Comparison of ENCODE assay signal across 8 cellular contexts in genomic region chr5:141604318-141604717, GRCh38. TPM values are rescaled to one million over a fixed set of nuclear protein-coding genes. Genes with fewer than 3 reads are reported as not detected.
DNase-seq lines count a peak whose midpoint lies in the region; ATAC-seq and TF ChIP-seq lines count a peak whose summit lies in the region.

No MANE protein-coding gene starts in this region.

- TF ChIP-seq CTCF in Panc1 (IDR thresholded peaks at IDR 0.05) = no peak
- TF ChIP-seq CTCF in mucosa of descending colon (IDR thresholded peaks at IDR 0.05) = no peak

- no peak overlapping the region for H3K27ac ChIP-seq in Panc1 (ENCODE audit: low read length)

- ATAC-seq in Panc1 = peak; percentile 55; the same call in 1 of the 2 replicates
- ATAC-seq in mucosa of descending colon = peak; percentile 94
- no peak for ATAC-seq in GM18873 (IDR thresholded peaks at IDR 0.05; ENCODE audit: low FRiP score, unreplicated experiment)

- H3K4me3 ChIP-seq in Panc1 (ENCODE audit: low read depth in 2 of 2, low read length in 2 of 2) (no peak overlapping the region), mucosa of descending colon (no peak overlapping the region)

- intact Hi-C loops in Panc1 (cut with micrococcal nuclease; ENCODE audit: unreplicated experiment) (no loop called here), mucosa of descending colon (cut with DNase I, micrococcal nuclease) (no loop called here)

- no peaks in the 10 kb centered on the region for H3K27me3 ChIP-seq in Panc1 (ENCODE audit: control insufficient read depth, insufficient read depth, low read length)

- no TSS peak for BruUV-seq in Panc1 (replicated peaks; lab: Mats Ljungman, UMichigan)

- POLR2A ChIA-PET in Panc1 (lab: Charles Lee) = no interaction called here

- no peaks in the 10 kb centered on the region for H3K36me3 ChIP-seq in Panc1 (ENCODE audit: control insufficient read depth, insufficient read depth, low read length)
- H3K36me3 ChIP-seq in mucosa of descending colon (ENCODE audit: low read depth) = no peaks in the 10 kb centered on the region

- H3K4me1 ChIP-seq in Panc1 (ENCODE audit: control insufficient read depth, insufficient read depth, low read length) = peaks cover 18% of the 10 kb centered on the region
- peaks cover 13% of the 10 kb centered on the region for H3K4me1 ChIP-seq in mucosa of descending colon (ENCODE audit: low read depth)

- DNase-seq in NCI-H2196 (lab: John Stamatoyannopoulos, UW; ENCODE audit: unreplicated experiment) (peak; percentile 17), NCI-H2196 treated with DMSO at 0.1 percent for 48 hours (lab: John Stamatoyannopoulos, UW; ENCODE audit: unreplicated experiment) (no peak), Panc1 (ENCODE audit: low read depth, low spot score) (peak; percentile 50), dedifferentiated amniotic fluid mesenchymal stem cell (ENCODE audit: extremely low spot score) (peak; percentile 95), mucosa of descending colon (peak in 1 of 3 donors; percentile 36), NCI-H146 treated with DMSO at 0.1 percent for 48 hours (lab: John Stamatoyannopoulos, UW; ENCODE audit: unreplicated experiment) (no peak)
- no peak for DNase-seq in activated effector memory CD4-positive, alpha-beta T cell treated with anti-CD3 and anti-CD28 coated beads, Interleukin-2, amount 50 U/mL, for 16 hours

- in situ Hi-C loops in Panc1 (cut with HindIII; ENCODE audit: low pct_unique_long_range_greater_than_20kb, low sequenced_read_pairs) = no loop called here

- no peaks in the 10 kb centered on the region for H3K9me3 ChIP-seq in Panc1 (ENCODE audit: control insufficient read depth, insufficient read depth, low read depth, low read length)
- H3K9me3 ChIP-seq in mucosa of descending colon = no peaks in the 10 kb centered on the region

- CTCF ChIA-PET in Panc1 (lab: Charles Lee) = no interaction called here

RNA-seq across cellular contexts. Expression of gene DIAPH1, which starts 14.5 kb away (rescaled TPM):
- total RNA-seq in Panc1 (2021; ENCODE audit: unreplicated experiment) = 155 TPM
- 70.5 TPM for polyA plus RNA-seq in Panc1 (2012; ENCODE audit: insufficient read length)
- total RNA-seq in mucosa of descending colon = 10 to 100 TPM; 53.3 to 87.7 (median 82.7) TPM

RNA-seq across cellular contexts. Expression of gene HDAC3, which starts 32.3 kb away (rescaled TPM):
- total RNA-seq in Panc1 (2021; ENCODE audit: unreplicated experiment) = 75.5 TPM
- 69.6 TPM for polyA plus RNA-seq in Panc1 (2012; ENCODE audit: insufficient read length)
- total RNA-seq in mucosa of descending colon = 10 to 100 TPM; 45.1 to 47.0 (median 45.8) TPM

RNA-seq across cellular contexts. Expression of gene RELL2, which starts 32.5 kb away (rescaled TPM):
- total RNA-seq in Panc1 (2021; ENCODE audit: unreplicated experiment) (13.3 TPM), mucosa of descending colon (1 to 10 TPM; 2.3 to 3.9 (median 3.3) TPM)
- 18.5 TPM for polyA plus RNA-seq in Panc1 (2012; ENCODE audit: insufficient read length)

RNA-seq across cellular contexts. Expression of gene FCHSD1, which starts 46.9 kb away (rescaled TPM):
- total RNA-seq in Panc1 (2021; ENCODE audit: unreplicated experiment) = 32.8 TPM
- 30.6 TPM for polyA plus RNA-seq in Panc1 (2012; ENCODE audit: insufficient read length)
- total RNA-seq in mucosa of descending colon = 10 to 100 TPM; 16.3 to 23.3 (median 17.6) TPM

Comparison
In these comparisons a context has a peak if more than half of its experiments do, and no peak if none do; other contexts are left out.
1. DNase-seq: peak in NCI-H2196 (single experiment), Panc1 (single experiment) and dedifferentiated amniotic fluid mesenchymal stem cell (single experiment); none in NCI-H2196 treated with DMSO at 0.1 percent for 48 hours (single experiment), NCI-H146 treated with DMSO at 0.1 percent for 48 hours (single experiment) and activated effector memory CD4-positive, alpha-beta T cell treated with anti-CD3 and anti-CD28 coated beads, Interleukin-2, amount 50 U/mL, for 16 hours (single experiment).